18 cellular contexts compared by ENCODE assay signal in the genomic region with DNA sequence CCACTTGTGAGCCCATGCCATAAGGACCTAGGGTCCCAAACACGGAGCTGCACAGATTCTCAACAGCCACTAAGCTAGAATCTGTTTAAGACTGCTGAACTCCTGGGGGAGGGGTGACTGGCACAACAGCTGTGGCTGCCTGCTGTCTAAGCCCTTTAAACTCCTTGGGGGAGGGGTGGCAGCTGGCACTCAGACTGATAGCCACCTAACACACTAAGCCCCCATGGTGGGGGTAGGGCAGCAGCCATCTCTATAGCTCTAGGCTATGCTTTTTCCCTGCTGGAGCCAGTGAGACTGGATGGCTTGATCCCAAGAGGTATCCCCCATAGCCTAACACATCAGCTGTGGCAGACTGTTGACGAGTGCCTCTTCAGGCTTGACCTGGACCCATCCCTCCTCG.
DNase-seq lines count a peak whose midpoint lies in the region; ATAC-seq, FAIRE-seq and TF ChIP-seq lines count a peak whose summit lies in the region.
"Had no signal": no experiment of that assay in that cellular context is flagged by ENCODE, and none has a peak within 500 bp of the region (broad histone marks: within the 10 kb centered on the region; RNA-seq: fewer than 3 reads in every experiment).

No MANE protein-coding gene starts in this region.

- FAIRE-seq in frontal cortex (lab: Jason Lieb, UNC), result no peak
- FAIRE-seq: GM12878 had no signal

- H3K4me2 ChIP-seq in neural progenitor cell (no peak overlapping the region), PC-3 (ENCODE audit: low read length) (no peak overlapping the region)

- H3K27ac ChIP-seq in WERI-Rb-1 (peak overlapping the region; percentile 66), neural progenitor cell (no peak overlapping the region), PC-3 (ENCODE audit: low read length) (no peak overlapping the region)
- H3K27ac ChIP-seq: SK-N-MC had no signal

- CTCF ChIA-PET in PC-3 (lab: Charles Lee), result no interaction called here

- H3K4me1 Mint-ChIP-seq in neural progenitor cell, result no peaks in the 10 kb centered on the region

- H3F3A ChIP-seq in neural progenitor cell (ENCODE audit: low read depth), result no peaks in the 10 kb centered on the region
- H3F3A ChIP-seq in PC-3 (ENCODE audit: low read length, unreplicated experiment), result no peaks in the 10 kb centered on the region

- TF ChIP-seq CTCF in WERI-Rb-1 (IDR thresholded peaks at IDR 0.05; ENCODE audit: low read depth, low read length) (no peak), neural progenitor cell (IDR thresholded peaks at IDR 0.05) (no peak), PC-3 (conservative IDR thresholded peaks at IDR 0.05; ENCODE audit: low read depth, low read length) (no peak)

- H2AFZ ChIP-seq in neural progenitor cell (replicated peaks) (peak overlapping the region; percentile 37), PC-3 (ENCODE audit: low read length) (no peak overlapping the region)

- DNase-seq in DMS 273 treated with DMSO at 0.1 percent for 48 hours (lab: John Stamatoyannopoulos, UW) (peak; percentile 9), NAMALWA (ENCODE audit: low spot score) (peak; percentile 12), WERI-Rb-1 (peak; percentile 83), neural progenitor cell (ENCODE audit: low spot score) (peak; percentile 29), frontal cortex (ENCODE audit: low spot score in 2 of 2) (no peak), PC-3 (no peak)
- no peak for DNase-seq in activated T-cell treated with anti-CD3 and anti-CD28 coated beads, Interleukin-2, amount 50 U/mL, for 1 hour
- DNase-seq: BE2C; Calu3; CD4-positive, alpha-beta T cell; GDM1; HCEC 1CT; NCI-H1436; NCI-H2029; NCI-H226; NCI-H774 had no signal

- POLR2A ChIA-PET in PC-3 (lab: Charles Lee; ENCODE audit: unreplicated experiment), result no interaction called here

- H3K9ac ChIP-seq in neural progenitor cell, result no peak overlapping the region
- H3K9ac ChIP-seq in PC-3 (ENCODE audit: low read length), result no peak overlapping the region

- intact Hi-C loops in PC-3 (cut with micrococcal nuclease), result no loop called here

- no peaks in the 10 kb centered on the region for H3K36me3 Mint-ChIP-seq in neural progenitor cell

- H3K4me1 ChIP-seq in neural progenitor cell, result no peaks in the 10 kb centered on the region
- no peaks in the 10 kb centered on the region for H3K4me1 ChIP-seq in PC-3 (ENCODE audit: insufficient read depth, low read length)
- H3K4me1 ChIP-seq: BE2C had no signal

- H3K36me3 ChIP-seq in WERI-Rb-1 (no peaks in the 10 kb centered on the region), neural progenitor cell (no peaks in the 10 kb centered on the region), PC-3 (ENCODE audit: low read depth, low read length) (no peaks in the 10 kb centered on the region)
- H3K36me3 ChIP-seq: BE2C had no signal

- no peak overlapping the region for H3K27ac Mint-ChIP-seq in neural progenitor cell
- H3K27ac Mint-ChIP-seq: CD4-positive, alpha-beta T cell had no signal

- no peaks in the 10 kb centered on the region for H3K9me3 Mint-ChIP-seq in neural progenitor cell
- H3K9me3 Mint-ChIP-seq: CD4-positive, alpha-beta T cell had no signal

- H3K79me2 ChIP-seq in neural progenitor cell (ENCODE audit: low read depth), result no peaks in the 10 kb centered on the region
- no peaks in the 10 kb centered on the region for H3K79me2 ChIP-seq in PC-3 (ENCODE audit: low read length)

- no peaks in the 10 kb centered on the region for H3K9me2 ChIP-seq in PC-3 (replicated peaks; ENCODE audit: low read length)

- H3K4me3 ChIP-seq in WERI-Rb-1 (ENCODE audit: low read depth, low read length), result no peak overlapping the region
- no peak overlapping the region for H3K4me3 ChIP-seq in neural progenitor cell
- no peak overlapping the region for H3K4me3 ChIP-seq in PC-3 (ENCODE audit: low read length)
- H3K4me3 ChIP-seq: GM12878, SK-N-MC had no signal

- H3K4me3 Mint-ChIP-seq in neural progenitor cell, result no peak overlapping the region
- H3K4me3 Mint-ChIP-seq: CD4-positive, alpha-beta T cell had no signal

- ATAC-seq in PC-3, result no peak
- ATAC-seq: GM12878 had no signal

- H4K20me1 ChIP-seq in neural progenitor cell (ENCODE audit: low read depth) (no peaks in the 10 kb centered on the region), PC-3 (ENCODE audit: low read length) (no peaks in the 10 kb centered on the region)

- H3K9me3 ChIP-seq in WERI-Rb-1 (ENCODE audit: severe bottlenecking) (peaks cover 4% of the 10 kb centered on the region), neural progenitor cell (ENCODE audit: low read depth) (no peaks in the 10 kb centered on the region), PC-3 (ENCODE audit: low read length) (no peaks in the 10 kb centered on the region)
- H3K9me3 ChIP-seq: BE2C had no signal

- BruUV-seq in PC-3 (replicated peaks; lab: Mats Ljungman, UMichigan), result no TSS peak

- H3K27me3 Mint-ChIP-seq in neural progenitor cell (ENCODE audit: insufficient read depth, low read depth), result no peaks in the 10 kb centered on the region

- no peaks in the 10 kb centered on the region for H3K27me3 ChIP-seq in WERI-Rb-1 (ENCODE audit: insufficient read depth, low read depth, severe bottlenecking)
- no peaks in the 10 kb centered on the region for H3K27me3 ChIP-seq in neural progenitor cell
- peaks cover 53% of the 10 kb centered on the region for H3K27me3 ChIP-seq in PC-3 (ENCODE audit: low read length)
- H3K27me3 ChIP-seq: BE2C had no signal

Comparison
In these comparisons a context has a peak if more than half of its experiments do, and no peak if none do; other contexts are left out.
1. DNase-seq: peak in DMS 273 treated with DMSO at 0.1 percent for 48 hours (single experiment), NAMALWA (single experiment), WERI-Rb-1 (single experiment) and neural progenitor cell (single experiment); none in activated T-cell treated with anti-CD3 and anti-CD28 coated beads, Interleukin-2, amount 50 U/mL, for 1 hour (single experiment), frontal cortex (0 of 2) and PC-3 (single experiment).